1 cellular context compared by ENCODE assay signal in the genomic region with DNA sequence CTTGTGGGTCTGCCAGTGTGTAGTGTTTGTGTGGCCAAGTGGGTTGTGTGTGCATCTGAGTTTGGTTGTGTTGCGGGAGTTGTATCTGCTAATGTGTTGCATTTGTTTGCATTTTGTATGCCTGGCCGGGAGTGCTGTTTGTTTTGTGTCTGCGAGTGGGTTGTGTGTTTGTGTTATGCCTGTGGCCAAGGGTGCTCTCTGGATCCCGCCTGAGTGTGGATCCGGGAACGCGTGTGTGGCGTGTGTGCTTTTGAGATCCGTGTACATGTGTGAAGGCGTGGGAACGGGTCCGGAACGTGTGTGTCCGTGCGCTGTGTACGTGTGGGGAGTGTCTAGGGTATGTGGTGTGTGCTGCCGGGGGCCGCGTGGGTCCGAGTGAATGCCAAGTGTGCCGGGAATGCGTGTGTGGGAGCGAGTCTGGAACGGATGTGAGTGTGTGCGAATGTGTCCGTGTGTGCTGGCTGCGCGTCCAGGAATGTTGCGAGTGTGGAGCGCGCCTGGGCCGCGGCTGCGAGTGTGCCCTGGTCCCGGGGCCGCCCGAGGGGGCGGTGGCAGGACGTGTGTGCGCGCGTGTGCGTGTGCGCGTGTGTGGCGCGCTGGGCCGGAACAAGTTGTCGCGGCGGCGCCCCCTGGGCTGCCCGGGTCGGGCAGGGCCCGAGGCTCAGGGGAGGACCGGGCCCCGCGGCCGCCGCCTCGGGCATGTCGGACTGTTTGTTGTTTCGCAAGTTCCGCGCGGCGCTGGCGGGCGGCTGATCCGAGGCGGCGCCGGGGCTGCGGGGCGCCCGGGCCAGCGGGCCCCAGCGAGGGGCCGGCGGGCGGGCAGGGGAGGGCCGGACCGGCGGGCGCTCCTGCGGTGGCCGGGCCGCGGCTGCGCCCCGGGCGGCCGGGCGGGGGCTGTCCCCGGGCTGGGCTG.
TF ChIP-seq lines count a peak whose summit lies in the region.

No MANE protein-coding gene starts in this region.

TF ChIP-seq in HepG2, 621 proteins besides CTCF, POLR2A, EP300 and RAD21 (continued from another document and continues in another):
- TF ChIP-seq, protein P1, sequence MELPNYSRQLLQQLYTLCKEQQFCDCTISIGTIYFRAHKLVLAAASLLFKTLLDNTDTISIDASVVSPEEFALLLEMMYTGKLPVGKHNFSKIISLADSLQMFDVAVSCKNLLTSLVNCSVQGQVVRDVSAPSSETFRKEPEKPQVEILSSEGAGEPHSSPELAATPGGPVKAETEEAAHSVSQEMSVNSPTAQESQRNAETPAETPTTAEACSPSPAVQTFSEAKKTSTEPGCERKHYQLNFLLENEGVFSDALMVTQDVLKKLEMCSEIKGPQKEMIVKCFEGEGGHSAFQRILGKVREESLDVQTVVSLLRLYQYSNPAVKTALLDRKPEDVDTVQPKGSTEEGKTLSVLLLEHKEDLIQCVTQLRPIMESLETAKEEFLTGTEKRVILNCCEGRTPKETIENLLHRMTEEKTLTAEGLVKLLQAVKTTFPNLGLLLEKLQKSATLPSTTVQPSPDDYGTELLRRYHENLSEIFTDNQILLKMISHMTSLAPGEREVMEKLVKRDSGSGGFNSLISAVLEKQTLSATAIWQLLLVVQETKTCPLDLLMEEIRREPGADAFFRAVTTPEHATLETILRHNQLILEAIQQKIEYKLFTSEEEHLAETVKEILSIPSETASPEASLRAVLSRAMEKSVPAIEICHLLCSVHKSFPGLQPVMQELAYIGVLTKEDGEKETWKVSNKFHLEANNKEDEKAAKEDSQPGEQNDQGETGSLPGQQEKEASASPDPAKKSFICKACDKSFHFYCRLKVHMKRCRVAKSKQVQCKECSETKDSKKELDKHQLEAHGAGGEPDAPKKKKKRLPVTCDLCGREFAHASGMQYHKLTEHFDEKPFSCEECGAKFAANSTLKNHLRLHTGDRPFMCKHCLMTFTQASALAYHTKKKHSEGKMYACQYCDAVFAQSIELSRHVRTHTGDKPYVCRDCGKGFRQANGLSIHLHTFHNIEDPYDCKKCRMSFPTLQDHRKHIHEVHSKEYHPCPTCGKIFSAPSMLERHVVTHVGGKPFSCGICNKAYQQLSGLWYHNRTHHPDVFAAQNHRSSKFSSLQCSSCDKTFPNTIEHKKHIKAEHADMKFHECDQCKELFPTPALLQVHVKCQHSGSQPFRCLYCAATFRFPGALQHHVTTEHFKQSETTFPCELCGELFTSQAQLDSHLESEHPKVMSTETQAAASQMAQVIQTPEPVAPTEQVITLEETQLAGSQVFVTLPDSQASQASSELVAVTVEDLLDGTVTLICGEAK (IDR thresholded peaks at IDR 0.05), result no peak
- TF ChIP-seq, protein P1 (CRISPR knock-in tag; IDR thresholded peaks at IDR 0.05), result no peak
- TF ChIP-seq ZNF883 (CRISPR knock-in tag; IDR thresholded peaks at IDR 0.05; ENCODE audit: not compliant biosample characterization), result peak; percentile 14
- TF ChIP-seq ZNF510 (CRISPR knock-in tag; IDR thresholded peaks at IDR 0.05; ENCODE audit: low read depth), result no peak
- TF ChIP-seq, protein P2, sequence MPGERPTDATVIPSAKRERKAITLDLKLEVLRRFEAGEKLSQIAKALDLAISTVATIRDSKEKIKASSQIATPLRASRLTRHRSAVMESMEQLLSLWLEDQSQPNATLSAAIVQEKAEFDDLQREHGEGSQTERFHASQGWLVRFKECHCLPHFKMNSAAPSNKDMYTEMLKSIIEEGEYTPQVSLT (CRISPR knock-in tag; IDR thresholded peaks at IDR 0.05; ENCODE audit: borderline replicate concordance, low read depth), result no peak; the same call in 1 of the 2 replicates
- peak; percentile 79; the same call in 1 of the 2 replicates for TF ChIP-seq ZBED4 (CRISPR knock-in tag; IDR thresholded peaks at IDR 0.05; ENCODE audit: borderline replicate concordance)
- no peak for TF ChIP-seq BRD4 (CRISPR knock-in tag; IDR thresholded peaks at IDR 0.05)
- no peak for TF ChIP-seq YY1 (IDR thresholded peaks at IDR 0.05; ENCODE audit: insufficient read depth, insufficient replicate concordance, low read depth, low read length)
- TF ChIP-seq ARNTL (CRISPR knock-in tag; IDR thresholded peaks at IDR 0.05), result no peak
- no peak for TF ChIP-seq ZNF34 (CRISPR knock-in tag; IDR thresholded peaks at IDR 0.05; ENCODE audit: borderline replicate concordance)
- no peak for TF ChIP-seq MTA3 (CRISPR knock-in tag; IDR thresholded peaks at IDR 0.05)
- TF ChIP-seq, protein P3, sequence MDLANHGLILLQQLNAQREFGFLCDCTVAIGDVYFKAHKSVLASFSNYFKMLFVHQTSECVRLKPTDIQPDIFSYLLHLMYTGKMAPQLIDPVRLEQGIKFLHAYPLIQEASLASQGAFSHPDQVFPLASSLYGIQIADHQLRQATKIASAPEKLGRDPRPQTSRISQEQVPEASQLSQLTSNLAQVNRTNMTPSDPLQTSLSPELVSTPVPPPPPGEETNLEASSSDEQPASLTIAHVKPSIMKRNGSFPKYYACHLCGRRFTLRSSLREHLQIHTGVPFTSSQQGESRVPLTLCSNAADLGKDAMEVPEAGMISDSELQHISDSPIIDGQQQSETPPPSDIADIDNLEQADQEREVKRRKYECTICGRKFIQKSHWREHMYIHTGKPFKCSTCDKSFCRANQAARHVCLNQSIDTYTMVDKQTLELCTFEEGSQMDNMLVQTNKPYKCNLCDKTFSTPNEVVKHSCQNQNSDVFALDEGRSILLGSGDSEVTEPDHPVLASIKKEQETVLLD (CRISPR knock-in tag; IDR thresholded peaks at IDR 0.05; ENCODE audit: low read depth), result peak; percentile 42; the same call in 1 of the 2 replicates
- peak; percentile 31; the same call in 1 of the 2 replicates for TF ChIP-seq GATAD1 (CRISPR knock-in tag; IDR thresholded peaks at IDR 0.05)
- TF ChIP-seq ZNF251 (CRISPR knock-in tag; IDR thresholded peaks at IDR 0.05), result no peak
- TF ChIP-seq ZNF121 (CRISPR knock-in tag; IDR thresholded peaks at IDR 0.05), result no peak
- TF ChIP-seq ZNF569 (CRISPR knock-in tag; IDR thresholded peaks at IDR 0.05; ENCODE audit: borderline replicate concordance), result no peak
- TF ChIP-seq, protein P4, sequence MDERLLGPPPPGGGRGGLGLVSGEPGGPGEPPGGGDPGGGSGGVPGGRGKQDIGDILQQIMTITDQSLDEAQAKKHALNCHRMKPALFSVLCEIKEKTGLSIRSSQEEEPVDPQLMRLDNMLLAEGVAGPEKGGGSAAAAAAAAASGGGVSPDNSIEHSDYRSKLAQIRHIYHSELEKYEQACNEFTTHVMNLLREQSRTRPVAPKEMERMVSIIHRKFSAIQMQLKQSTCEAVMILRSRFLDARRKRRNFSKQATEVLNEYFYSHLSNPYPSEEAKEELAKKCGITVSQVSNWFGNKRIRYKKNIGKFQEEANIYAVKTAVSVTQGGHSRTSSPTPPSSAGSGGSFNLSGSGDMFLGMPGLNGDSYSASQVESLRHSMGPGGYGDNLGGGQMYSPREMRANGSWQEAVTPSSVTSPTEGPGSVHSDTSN (CRISPR knock-in tag; IDR thresholded peaks at IDR 0.05), result no peak
- TF ChIP-seq KDM2A (CRISPR knock-in tag; IDR thresholded peaks at IDR 0.05; ENCODE audit: borderline replicate concordance, low read depth), result peak; percentile 57; the same call in 1 of the 2 replicates
- TF ChIP-seq KDM1A (CRISPR knock-in tag; IDR thresholded peaks at IDR 0.05), result peak; percentile 9; the same call in 1 of the 2 replicates
- TF ChIP-seq THYN1 (CRISPR knock-in tag; IDR thresholded peaks at IDR 0.05; ENCODE audit: borderline replicate concordance, low read depth), result no peak
- TF ChIP-seq GMEB2 (CRISPR knock-in tag; IDR thresholded peaks at IDR 0.05; ENCODE audit: low read depth), result no peak
- TF ChIP-seq, protein P5, sequence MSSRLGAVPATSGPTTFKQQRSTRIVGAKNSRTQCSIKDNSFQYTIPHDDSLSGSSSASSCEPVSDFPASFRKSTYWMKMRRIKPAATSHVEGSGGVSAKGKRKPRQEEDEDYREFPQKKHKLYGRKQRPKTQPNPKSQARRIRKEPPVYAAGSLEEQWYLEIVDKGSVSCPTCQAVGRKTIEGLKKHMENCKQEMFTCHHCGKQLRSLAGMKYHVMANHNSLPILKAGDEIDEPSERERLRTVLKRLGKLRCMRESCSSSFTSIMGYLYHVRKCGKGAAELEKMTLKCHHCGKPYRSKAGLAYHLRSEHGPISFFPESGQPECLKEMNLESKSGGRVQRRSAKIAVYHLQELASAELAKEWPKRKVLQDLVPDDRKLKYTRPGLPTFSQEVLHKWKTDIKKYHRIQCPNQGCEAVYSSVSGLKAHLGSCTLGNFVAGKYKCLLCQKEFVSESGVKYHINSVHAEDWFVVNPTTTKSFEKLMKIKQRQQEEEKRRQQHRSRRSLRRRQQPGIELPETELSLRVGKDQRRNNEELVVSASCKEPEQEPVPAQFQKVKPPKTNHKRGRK (CRISPR knock-in tag; IDR thresholded peaks at IDR 0.05), result 0 out of 2 replicates have a peak, but pooled peaks have one; percentile 41
- TF ChIP-seq ZNF44 (CRISPR knock-in tag; IDR thresholded peaks at IDR 0.05), result no peak
- no peak for TF ChIP-seq ZNF713 (CRISPR knock-in tag; IDR thresholded peaks at IDR 0.05)
- peak; percentile 12; the same call in 1 of the 2 replicates for TF ChIP-seq ZMYM4 (CRISPR knock-in tag; IDR thresholded peaks at IDR 0.05)
- no peak for TF ChIP-seq ZBTB37 (CRISPR knock-in tag; IDR thresholded peaks at IDR 0.05)
- 0 out of 2 replicates have a peak, but pooled peaks have one; percentile 13 for TF ChIP-seq IRX3 (CRISPR knock-in tag; IDR thresholded peaks at IDR 0.05; ENCODE audit: borderline replicate concordance, low read depth)
- TF ChIP-seq HOXA9 (CRISPR knock-in tag; IDR thresholded peaks at IDR 0.05; ENCODE audit: borderline replicate concordance), result no peak
